Comparison of ENCODE assay signal across 16 cellular contexts in genomic region chr10:32929634-32930033, GRCh38. TPM values are rescaled to one million over a fixed set of nuclear protein-coding genes. Genes with fewer than 3 reads are reported as not detected.
DNase-seq lines count a peak whose midpoint lies in the region; TF ChIP-seq lines count a peak whose summit lies in the region.
"Had no signal": no experiment of that assay in that cellular context is flagged by ENCODE, and none has a peak within 500 bp of the region (broad histone marks: within the 10 kb centered on the region; RNA-seq: fewer than 3 reads in every experiment).

No MANE protein-coding gene starts in this region.

- H3K4me3 ChIP-seq in parathyroid adenoma (ENCODE audit: low read depth, low read length), result peak overlapping the region; percentile 23
- H3K4me3 ChIP-seq: gastroesophageal sphincter had no signal

- no peaks in the 10 kb centered on the region for H3K27me3 ChIP-seq in parathyroid adenoma (ENCODE audit: control insufficient read depth, insufficient read depth, low read length)
- H3K27me3 ChIP-seq: gastroesophageal sphincter had no signal

- no peak overlapping the region for H2AFZ ChIP-seq in parathyroid adenoma

- in situ Hi-C loops in Caki2 (cut with HindIII; ENCODE audit: low pct_unique_long_range_greater_than_20kb, low sequenced_read_pairs), result no loop called here

- H3K36me3 Mint-ChIP-seq in chondrocyte (ENCODE audit: low read depth), result peaks cover 40% of the 10 kb centered on the region
- H3K36me3 Mint-ChIP-seq in HFFc6 (ENCODE audit: low read depth), result peaks cover 60% of the 10 kb centered on the region

- no peak overlapping the region for H3K4me3 Mint-ChIP-seq in chondrocyte (ENCODE audit: unreplicated experiment)
- no peak overlapping the region for H3K4me3 Mint-ChIP-seq in HFFc6
- H3K4me3 Mint-ChIP-seq: H9; nephron; stimulated activated naive CD8-positive, alpha-beta T cell treated with anti-CD3 and anti-CD28 coated beads, Interleukin-15, Interleukin-2, amounts not matched to agents 100 ng/mL and 50 ng/mL, for 24 hours had no signal

- H3K4me2 ChIP-seq in parathyroid adenoma (ENCODE audit: low read length), result peak overlapping the region; percentile 36

- TF ChIP-seq CTCF in chondrocyte (IDR thresholded peaks at IDR 0.05), result no peak
- no peak for TF ChIP-seq CTCF in parathyroid adenoma (IDR thresholded peaks at IDR 0.05)
- TF ChIP-seq CTCF in HFFc6 (IDR thresholded peaks at IDR 0.05), result no peak

- no peaks in the 10 kb centered on the region for H3K9me3 ChIP-seq in parathyroid adenoma (ENCODE audit: control insufficient read depth, low read length)
- H3K9me3 ChIP-seq: gastroesophageal sphincter had no signal

- H3K27me3 Mint-ChIP-seq in chondrocyte (ENCODE audit: low read depth), result no peaks in the 10 kb centered on the region
- peaks cover 5% of the 10 kb centered on the region; the same call in 1 of the 2 replicates for H3K27me3 Mint-ChIP-seq in HFFc6 (ENCODE audit: insufficient read depth)
- H3K27me3 Mint-ChIP-seq: stimulated activated naive CD8-positive, alpha-beta T cell treated with anti-CD3 and anti-CD28 coated beads, Interleukin-15, Interleukin-2, amounts not matched to agents 100 ng/mL and 50 ng/mL, for 24 hours had no signal

- no peaks in the 10 kb centered on the region for H3K9me3 Mint-ChIP-seq in chondrocyte (ENCODE audit: low read depth)
- H3K9me3 Mint-ChIP-seq in HFFc6, result no peaks in the 10 kb centered on the region
- H3K9me3 Mint-ChIP-seq: nephron had no signal

- peaks cover 7% of the 10 kb centered on the region for H3K4me1 ChIP-seq in parathyroid adenoma

- H3K9ac ChIP-seq in parathyroid adenoma, result no peak overlapping the region

- H3K79me2 ChIP-seq in parathyroid adenoma, result peaks cover 17% of the 10 kb centered on the region

- H3K36me3 ChIP-seq in parathyroid adenoma (ENCODE audit: control insufficient read depth, insufficient read depth, low read length), result no peaks in the 10 kb centered on the region

- peak overlapping the region; percentile 79 for H3K27ac ChIP-seq in parathyroid adenoma
- H3K27ac ChIP-seq: VCaP had no signal

- H3K27ac Mint-ChIP-seq in chondrocyte (ENCODE audit: unreplicated experiment) (peak overlapping the region; percentile 60), HFFc6 (no peak overlapping the region)
- H3K27ac Mint-ChIP-seq: nephron had no signal

- peak; percentile 71 for DNase-seq in Caki2 (ENCODE audit: low read depth)
- peak; percentile 44 for DNase-seq in T-helper 22 cell (ENCODE audit: low read depth)
- no peak for DNase-seq in chondrocyte (ENCODE audit: low spot score)
- DNase-seq in DMS 273 (lab: John Stamatoyannopoulos, UW; ENCODE audit: unreplicated experiment), result no peak
- DNase-seq in COLO668 (lab: John Stamatoyannopoulos, UW; ENCODE audit: unreplicated experiment), result no peak
- DNase-seq in NCI-H1694 treated with DMSO at 0.1 percent for 48 hours (lab: John Stamatoyannopoulos, UW), result no peak
- no peak for DNase-seq in HFFc6
- DNase-seq: H9; NCI-H1436; NCI-H446 treated with DMSO at 0.1 percent for 48 hours; stimulated activated CD4-positive, alpha-beta T cell treated with anti-CD3 and anti-CD28 coated beads, Interleukin-15, amount 100 ng/mL, for 24 hours had no signal

- H3K4me1 Mint-ChIP-seq in chondrocyte (ENCODE audit: low read depth) (peaks cover 17% of the 10 kb centered on the region), HFFc6 (ENCODE audit: low read depth) (peaks cover 68% of the 10 kb centered on the region)
- H3K4me1 Mint-ChIP-seq: nephron had no signal

RNA-seq across cellular contexts. Expression of gene ITGB1, which starts 28.4 kb away (rescaled TPM):
- total RNA-seq in Caki2 (2014; rRNA removed; shearing (Covaris generic); ENCODE audit: low replicate concordance), result 894 and 953 TPM in 2 replicates
- total RNA-seq in chondrocyte, result 951 to 1,280 TPM (median 1,183 TPM) in 3 replicates
- 1,000 to 10,000 TPM; 1,442 to 1,960 (median 1,623) TPM for total RNA-seq in HFFc6 (2021; fragmentation: NEBNext Ultra II Directional; extraction: Animal tissue kit (Norgen Biotek cat#: 25700))

Comparison
In these comparisons a context has a peak if more than half of its experiments do, and no peak if none do; other contexts are left out.
1. DNase-seq: peak in Caki2 (single experiment) and T-helper 22 cell (single experiment); none in chondrocyte (single experiment), DMS 273 (single experiment), COLO668 (single experiment), NCI-H1694 treated with DMSO at 0.1 percent for 48 hours (single experiment) and HFFc6 (single experiment).